Comparison of ENCODE assay signal across 24 cellular contexts in the genomic region with DNA sequence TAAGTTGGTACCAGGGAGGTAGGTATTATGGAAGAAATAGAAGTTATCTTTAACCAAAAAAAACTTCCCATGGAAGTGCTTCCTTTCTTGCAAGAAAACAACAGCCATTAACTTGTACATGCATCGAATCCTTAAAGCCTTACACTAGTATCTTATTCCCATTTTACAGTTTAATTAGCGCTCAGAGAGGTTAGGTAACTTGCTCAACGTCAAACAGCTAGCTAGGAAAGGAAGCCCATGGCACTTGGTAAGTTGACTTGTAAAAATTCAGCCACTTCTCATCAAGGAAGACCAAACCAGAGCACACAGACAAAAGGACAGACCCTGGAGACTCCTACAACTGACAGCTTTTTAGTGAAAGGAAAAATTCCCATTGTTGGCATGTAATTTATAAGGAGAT.
"Had no signal": no experiment of that assay in that cellular context is flagged by ENCODE, and none has a peak within 500 bp of the region (broad histone marks: within the 10 kb centered on the region; RNA-seq: fewer than 3 reads in every experiment).

No MANE protein-coding gene starts in this region.

- H3K27me3 ChIP-seq: SJSA1 had no signal

- H3K4me3 ChIP-seq: SJSA1, SK-N-MC had no signal

- H3K9ac ChIP-seq: KMS-11 had no signal

- H3K4me2 ChIP-seq: KMS-11 had no signal

- FAIRE-seq: HTR-8/SVneo, RCC 7860 had no signal

- H3K27ac ChIP-seq: HL-60, KMS-11, SJSA1, SK-N-MC had no signal

- H3K9me3 ChIP-seq: SJSA1 had no signal

- DNase-seq: Kasumi-1, MM.1S, NCI-H1092 treated with DMSO at 0.1 percent for 48 hours, NCI-H1436, NCI-H187, NCI-H2029, NCI-H2081 treated with DMSO at 0.1 percent for 48 hours, NCI-H2171, NCI-H226, NCI-H446, NCI-H510A, NCI-H524 treated with DMSO at 0.1 percent for 48 hours, NCI-H69, NCI-H774, Right ventricle myocardium superior, RPMI8226, SIG-M5, SW 1271 had no signal
